8 cellular contexts compared by ENCODE assay signal in the genomic region with DNA sequence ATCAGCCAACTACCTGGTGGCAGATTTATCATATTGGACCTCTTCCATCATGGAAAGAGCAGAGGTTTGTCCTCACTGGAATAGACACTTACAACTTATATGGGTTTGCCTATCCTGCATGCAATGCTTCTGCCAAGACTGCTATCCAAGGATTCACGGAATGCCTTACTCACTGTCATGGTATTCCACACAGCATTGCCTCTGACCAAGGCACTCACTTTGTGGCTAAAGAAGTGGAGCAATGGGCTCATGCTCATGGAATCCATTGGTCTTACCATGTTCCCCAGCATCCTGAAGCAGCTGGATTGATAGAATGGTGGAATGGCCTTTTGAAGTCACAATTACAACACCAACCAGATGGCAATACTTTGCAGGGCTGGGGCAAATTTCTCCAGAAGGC.
DNase-seq lines count a peak whose midpoint lies in the region; TF ChIP-seq lines count a peak whose summit lies in the region.
"Not testable (repeated sequence)": the region's sequence is repeated elsewhere in the genome, so short reads cannot be mapped to it uniquely, and the experiment has no call there.

No MANE protein-coding gene starts in this region.

- H3K27ac ChIP-seq in SK-N-SH (ENCODE audit: low read depth in 2 of 2, low read length in 1 of 2): not testable (repeated sequence)
- H3K27ac ChIP-seq in mesenchymal stem cell (ENCODE audit: low read length, poor library complexity, severe bottlenecking): peak overlapping the region; percentile 60

- H3K27me3 ChIP-seq in SK-N-SH (ENCODE audit: insufficient read depth); mesenchymal stem cell (ENCODE audit: control insufficient read depth in 1 of 2, insufficient read depth in 1 of 2, low read length in 2 of 2): not testable (repeated sequence)

- not testable (repeated sequence) for H3K9me3 ChIP-seq in SK-N-SH; mesenchymal stem cell (ENCODE audit: control insufficient read depth, low read length)

- not testable (repeated sequence) for H2BK12ac ChIP-seq in mesenchymal stem cell (ENCODE audit: low read length in 2 of 2)

- not testable (repeated sequence) for H2AFZ ChIP-seq in SK-N-SH (ENCODE audit: low read depth); mesenchymal stem cell (ENCODE audit: low read depth, low read length)

- not testable (repeated sequence) for H2BK5ac ChIP-seq in mesenchymal stem cell (ENCODE audit: low read depth, low read length, poor library complexity, severe bottlenecking)

- H4K20me1 ChIP-seq in SK-N-SH (ENCODE audit: insufficient read depth): not testable (repeated sequence)

- not testable (repeated sequence) for H3K23ac ChIP-seq in mesenchymal stem cell (ENCODE audit: low read length in 2 of 2)

- H2BK15ac ChIP-seq in mesenchymal stem cell (ENCODE audit: low read depth, poor library complexity, severe bottlenecking): not testable (repeated sequence)

- not testable (repeated sequence) for H3K4me1 ChIP-seq in SK-N-SH (ENCODE audit: control insufficient read depth in 1 of 2, insufficient read depth in 2 of 2, low read depth in 1 of 2, low read length in 1 of 2); mesenchymal stem cell (ENCODE audit: control insufficient read depth, insufficient read depth, low read depth, low read length)

- not testable (repeated sequence) for H3K14ac ChIP-seq in mesenchymal stem cell (ENCODE audit: low read length in 2 of 2)

- H3K9ac ChIP-seq in SK-N-SH; mesenchymal stem cell (ENCODE audit: low read length): not testable (repeated sequence)

- H3K79me2 ChIP-seq in SK-N-SH (ENCODE audit: insufficient read depth): not testable (repeated sequence)

- CTCF ChIA-PET in SK-N-SH (lab: Yijun Ruan, JAX): not testable (repeated sequence)

- in situ Hi-C loops in astrocyte of the spinal cord (cut with HindIII; ENCODE audit: low sequenced_read_pairs): not testable (repeated sequence)

- POLR2A ChIA-PET in SK-N-SH (lab: Yijun Ruan, JAX): not testable (repeated sequence)

- DNase-seq in AG08396 (ENCODE audit: low spot score) (peak; percentile 21), GM04504 (ENCODE audit: low read depth) (peak; percentile 2), HT1080 (ENCODE audit: low read depth) (peak; percentile 65), astrocyte of the spinal cord (ENCODE audit: low read depth, low spot score) (peak; percentile 77), fibroblast of pulmonary artery (ENCODE audit: low read depth) (peak; percentile 4), mesenchymal stem cell (peak; percentile 62), stromal cell of bone marrow (ENCODE audit: low read depth) (peak; percentile 66)
- DNase-seq in SK-N-SH: not testable (repeated sequence)

- H2AK5ac ChIP-seq in mesenchymal stem cell (ENCODE audit: low read length, severe bottlenecking): not testable (repeated sequence)

- not testable (repeated sequence) for H4K8ac ChIP-seq in mesenchymal stem cell (ENCODE audit: low read length)

- 57% methylated on average over 1 of the region's 1 CpG for WGBS in SK-N-SH (ENCODE audit: low lambda C conversion rate)
- 100% methylated on average over 1 of the region's 1 CpG for WGBS in mesenchymal stem cell

- H3F3A ChIP-seq in SK-N-SH (replicated peaks; ENCODE audit: insufficient read depth): not testable (repeated sequence)

- H3K36me3 ChIP-seq in SK-N-SH (replicated peaks in 1 of 2; ENCODE audit: control insufficient read depth in 1 of 2, insufficient read depth in 2 of 2, low read length in 1 of 2); mesenchymal stem cell (ENCODE audit: control insufficient read depth in 1 of 2, insufficient read depth in 2 of 2, low read depth in 1 of 2, low read length in 2 of 2): not testable (repeated sequence)

- H3K4me2 ChIP-seq in SK-N-SH; mesenchymal stem cell (ENCODE audit: low read length, poor library complexity, severe bottlenecking): not testable (repeated sequence)

- H3K18ac ChIP-seq in mesenchymal stem cell (ENCODE audit: low read depth in 1 of 2, low read length in 2 of 2): not testable (repeated sequence)

- H3K4ac ChIP-seq in mesenchymal stem cell (ENCODE audit: low read depth in 1 of 2, low read length in 2 of 2): not testable (repeated sequence)

- H3K9me2 ChIP-seq in SK-N-SH: not testable (repeated sequence)

- not testable (repeated sequence) for H2BK120ac ChIP-seq in mesenchymal stem cell (ENCODE audit: low read depth, low read length)

- not testable (repeated sequence) for TF ChIP-seq EP300 in SK-N-SH (IDR thresholded peaks at IDR 0.05; ENCODE audit: borderline replicate concordance in 1 of 2, low read depth in 1 of 2, low read length in 1 of 2)

- TF ChIP-seq CTCF in SK-N-SH (IDR thresholded peaks at IDR 0.05); astrocyte of the spinal cord (IDR thresholded peaks at IDR 0.05; ENCODE audit: low read depth, low read length); fibroblast of pulmonary artery (IDR thresholded peaks at IDR 0.05; ENCODE audit: low read length, missing control alignments): not testable (repeated sequence)

- not testable (repeated sequence) for H3K4me3 ChIP-seq in SK-N-SH (ENCODE audit: low read depth in 2 of 2, low read length in 1 of 2); astrocyte of the spinal cord (ENCODE audit: low read depth, low read length); fibroblast of pulmonary artery (replicated peaks; ENCODE audit: low read depth, low read length); mesenchymal stem cell (ENCODE audit: insufficient read depth in 1 of 2, low read depth in 1 of 2, low read length in 2 of 2)

- H4K91ac ChIP-seq in mesenchymal stem cell (ENCODE audit: low read length): not testable (repeated sequence)

- H3K79me1 ChIP-seq in mesenchymal stem cell (replicated peaks; ENCODE audit: low read length, poor library complexity, severe bottlenecking): not testable (repeated sequence)

- TF ChIP-seq RAD21 in SK-N-SH (IDR thresholded peaks at IDR 0.05; ENCODE audit: low read length): not testable (repeated sequence)

TF ChIP-seq in SK-N-SH, 30 proteins besides CTCF, POLR2A, EP300 and RAD21:
- TF ChIP-seq FOSL2 (IDR thresholded peaks at IDR 0.05; ENCODE audit: borderline replicate concordance, low read depth) (0 out of 2 replicates have a peak, but pooled peaks have one; percentile 14), TCF12 (IDR thresholded peaks at IDR 0.05) (peak; percentile 34), JUND (IDR thresholded peaks at IDR 0.05) (peak; percentile 46; the same call in 1 of the 2 replicates), TEAD4 (IDR thresholded peaks at IDR 0.05; ENCODE audit: borderline replicate concordance, insufficient read depth) (peak; percentile 59; the same call in 1 of the 2 replicates), NFIC (IDR thresholded peaks at IDR 0.05; ENCODE audit: borderline replicate concordance) (peak; percentile 69)
